ENCODE assay signal across 2 cellular contexts in genomic region chr2:128325665-128326181, GRCh38.
TF ChIP-seq lines count a peak whose summit lies in the region.

No MANE protein-coding gene starts in this region.

TF ChIP-seq in H1, 55 proteins besides CTCF, POLR2A, EP300 and RAD21:
- TF ChIP-seq, protein P1, sequence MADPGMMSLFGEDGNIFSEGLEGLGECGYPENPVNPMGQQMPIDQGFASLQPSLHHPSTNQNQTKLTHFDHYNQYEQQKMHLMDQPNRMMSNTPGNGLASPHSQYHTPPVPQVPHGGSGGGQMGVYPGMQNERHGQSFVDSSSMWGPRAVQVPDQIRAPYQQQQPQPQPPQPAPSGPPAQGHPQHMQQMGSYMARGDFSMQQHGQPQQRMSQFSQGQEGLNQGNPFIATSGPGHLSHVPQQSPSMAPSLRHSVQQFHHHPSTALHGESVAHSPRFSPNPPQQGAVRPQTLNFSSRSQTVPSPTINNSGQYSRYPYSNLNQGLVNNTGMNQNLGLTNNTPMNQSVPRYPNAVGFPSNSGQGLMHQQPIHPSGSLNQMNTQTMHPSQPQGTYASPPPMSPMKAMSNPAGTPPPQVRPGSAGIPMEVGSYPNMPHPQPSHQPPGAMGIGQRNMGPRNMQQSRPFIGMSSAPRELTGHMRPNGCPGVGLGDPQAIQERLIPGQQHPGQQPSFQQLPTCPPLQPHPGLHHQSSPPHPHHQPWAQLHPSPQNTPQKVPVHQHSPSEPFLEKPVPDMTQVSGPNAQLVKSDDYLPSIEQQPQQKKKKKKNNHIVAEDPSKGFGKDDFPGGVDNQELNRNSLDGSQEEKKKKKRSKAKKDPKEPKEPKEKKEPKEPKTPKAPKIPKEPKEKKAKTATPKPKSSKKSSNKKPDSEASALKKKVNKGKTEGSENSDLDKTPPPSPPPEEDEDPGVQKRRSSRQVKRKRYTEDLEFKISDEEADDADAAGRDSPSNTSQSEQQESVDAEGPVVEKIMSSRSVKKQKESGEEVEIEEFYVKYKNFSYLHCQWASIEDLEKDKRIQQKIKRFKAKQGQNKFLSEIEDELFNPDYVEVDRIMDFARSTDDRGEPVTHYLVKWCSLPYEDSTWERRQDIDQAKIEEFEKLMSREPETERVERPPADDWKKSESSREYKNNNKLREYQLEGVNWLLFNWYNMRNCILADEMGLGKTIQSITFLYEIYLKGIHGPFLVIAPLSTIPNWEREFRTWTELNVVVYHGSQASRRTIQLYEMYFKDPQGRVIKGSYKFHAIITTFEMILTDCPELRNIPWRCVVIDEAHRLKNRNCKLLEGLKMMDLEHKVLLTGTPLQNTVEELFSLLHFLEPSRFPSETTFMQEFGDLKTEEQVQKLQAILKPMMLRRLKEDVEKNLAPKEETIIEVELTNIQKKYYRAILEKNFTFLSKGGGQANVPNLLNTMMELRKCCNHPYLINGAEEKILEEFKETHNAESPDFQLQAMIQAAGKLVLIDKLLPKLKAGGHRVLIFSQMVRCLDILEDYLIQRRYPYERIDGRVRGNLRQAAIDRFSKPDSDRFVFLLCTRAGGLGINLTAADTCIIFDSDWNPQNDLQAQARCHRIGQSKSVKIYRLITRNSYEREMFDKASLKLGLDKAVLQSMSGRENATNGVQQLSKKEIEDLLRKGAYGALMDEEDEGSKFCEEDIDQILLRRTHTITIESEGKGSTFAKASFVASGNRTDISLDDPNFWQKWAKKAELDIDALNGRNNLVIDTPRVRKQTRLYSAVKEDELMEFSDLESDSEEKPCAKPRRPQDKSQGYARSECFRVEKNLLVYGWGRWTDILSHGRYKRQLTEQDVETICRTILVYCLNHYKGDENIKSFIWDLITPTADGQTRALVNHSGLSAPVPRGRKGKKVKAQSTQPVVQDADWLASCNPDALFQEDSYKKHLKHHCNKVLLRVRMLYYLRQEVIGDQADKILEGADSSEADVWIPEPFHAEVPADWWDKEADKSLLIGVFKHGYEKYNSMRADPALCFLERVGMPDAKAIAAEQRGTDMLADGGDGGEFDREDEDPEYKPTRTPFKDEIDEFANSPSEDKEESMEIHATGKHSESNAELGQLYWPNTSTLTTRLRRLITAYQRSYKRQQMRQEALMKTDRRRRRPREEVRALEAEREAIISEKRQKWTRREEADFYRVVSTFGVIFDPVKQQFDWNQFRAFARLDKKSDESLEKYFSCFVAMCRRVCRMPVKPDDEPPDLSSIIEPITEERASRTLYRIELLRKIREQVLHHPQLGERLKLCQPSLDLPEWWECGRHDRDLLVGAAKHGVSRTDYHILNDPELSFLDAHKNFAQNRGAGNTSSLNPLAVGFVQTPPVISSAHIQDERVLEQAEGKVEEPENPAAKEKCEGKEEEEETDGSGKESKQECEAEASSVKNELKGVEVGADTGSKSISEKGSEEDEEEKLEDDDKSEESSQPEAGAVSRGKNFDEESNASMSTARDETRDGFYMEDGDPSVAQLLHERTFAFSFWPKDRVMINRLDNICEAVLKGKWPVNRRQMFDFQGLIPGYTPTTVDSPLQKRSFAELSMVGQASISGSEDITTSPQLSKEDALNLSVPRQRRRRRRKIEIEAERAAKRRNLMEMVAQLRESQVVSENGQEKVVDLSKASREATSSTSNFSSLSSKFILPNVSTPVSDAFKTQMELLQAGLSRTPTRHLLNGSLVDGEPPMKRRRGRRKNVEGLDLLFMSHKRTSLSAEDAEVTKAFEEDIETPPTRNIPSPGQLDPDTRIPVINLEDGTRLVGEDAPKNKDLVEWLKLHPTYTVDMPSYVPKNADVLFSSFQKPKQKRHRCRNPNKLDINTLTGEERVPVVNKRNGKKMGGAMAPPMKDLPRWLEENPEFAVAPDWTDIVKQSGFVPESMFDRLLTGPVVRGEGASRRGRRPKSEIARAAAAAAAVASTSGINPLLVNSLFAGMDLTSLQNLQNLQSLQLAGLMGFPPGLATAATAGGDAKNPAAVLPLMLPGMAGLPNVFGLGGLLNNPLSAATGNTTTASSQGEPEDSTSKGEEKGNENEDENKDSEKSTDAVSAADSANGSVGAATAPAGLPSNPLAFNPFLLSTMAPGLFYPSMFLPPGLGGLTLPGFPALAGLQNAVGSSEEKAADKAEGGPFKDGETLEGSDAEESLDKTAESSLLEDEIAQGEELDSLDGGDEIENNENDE (IDR thresholded peaks at IDR 0.05; ENCODE audit: insufficient replicate concordance, low read length): no peak

TF ChIP-seq in liver, 16 proteins besides CTCF, POLR2A, EP300 and RAD21:
- TF ChIP-seq, protein P2, sequence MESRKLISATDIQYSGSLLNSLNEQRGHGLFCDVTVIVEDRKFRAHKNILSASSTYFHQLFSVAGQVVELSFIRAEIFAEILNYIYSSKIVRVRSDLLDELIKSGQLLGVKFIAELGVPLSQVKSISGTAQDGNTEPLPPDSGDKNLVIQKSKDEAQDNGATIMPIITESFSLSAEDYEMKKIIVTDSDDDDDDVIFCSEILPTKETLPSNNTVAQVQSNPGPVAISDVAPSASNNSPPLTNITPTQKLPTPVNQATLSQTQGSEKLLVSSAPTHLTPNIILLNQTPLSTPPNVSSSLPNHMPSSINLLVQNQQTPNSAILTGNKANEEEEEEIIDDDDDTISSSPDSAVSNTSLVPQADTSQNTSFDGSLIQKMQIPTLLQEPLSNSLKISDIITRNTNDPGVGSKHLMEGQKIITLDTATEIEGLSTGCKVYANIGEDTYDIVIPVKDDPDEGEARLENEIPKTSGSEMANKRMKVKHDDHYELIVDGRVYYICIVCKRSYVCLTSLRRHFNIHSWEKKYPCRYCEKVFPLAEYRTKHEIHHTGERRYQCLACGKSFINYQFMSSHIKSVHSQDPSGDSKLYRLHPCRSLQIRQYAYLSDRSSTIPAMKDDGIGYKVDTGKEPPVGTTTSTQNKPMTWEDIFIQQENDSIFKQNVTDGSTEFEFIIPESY (IDR thresholded peaks at IDR 0.05): no peak
- TF ChIP-seq JUND (IDR thresholded peaks at IDR 0.05) (no peak), HNF4G (IDR thresholded peaks at IDR 0.05) (peak; percentile 29), RXRA (IDR thresholded peaks at IDR 0.05) (peak; percentile 82 to 85), TAF1 (conservative IDR thresholded peaks at IDR 0.05) (no peak), SP1 (IDR thresholded peaks at IDR 0.05) (peak; percentile 68), EGR1 (IDR thresholded peaks at IDR 0.05; ENCODE audit: low read depth in 2 of 2) (no peak), FOXA1 (IDR thresholded peaks at IDR 0.05) (no peak), MAX (IDR thresholded peaks at IDR 0.05) (peak; percentile 91), YY1 (IDR thresholded peaks at IDR 0.05) (peak; percentile 49), GABPA (IDR thresholded peaks at IDR 0.05 in 1 of 2, conservative IDR thresholded peaks at IDR 0.05 in 1 of 2) (no peak), FOXA2 (IDR thresholded peaks at IDR 0.05) (no peak), NR2F2 (IDR thresholded peaks at IDR 0.05) (peak; percentile 29), HNF4A (conservative IDR thresholded peaks at IDR 0.05) (peak; percentile 76 to 77)
- TF ChIP-seq, protein P3, sequence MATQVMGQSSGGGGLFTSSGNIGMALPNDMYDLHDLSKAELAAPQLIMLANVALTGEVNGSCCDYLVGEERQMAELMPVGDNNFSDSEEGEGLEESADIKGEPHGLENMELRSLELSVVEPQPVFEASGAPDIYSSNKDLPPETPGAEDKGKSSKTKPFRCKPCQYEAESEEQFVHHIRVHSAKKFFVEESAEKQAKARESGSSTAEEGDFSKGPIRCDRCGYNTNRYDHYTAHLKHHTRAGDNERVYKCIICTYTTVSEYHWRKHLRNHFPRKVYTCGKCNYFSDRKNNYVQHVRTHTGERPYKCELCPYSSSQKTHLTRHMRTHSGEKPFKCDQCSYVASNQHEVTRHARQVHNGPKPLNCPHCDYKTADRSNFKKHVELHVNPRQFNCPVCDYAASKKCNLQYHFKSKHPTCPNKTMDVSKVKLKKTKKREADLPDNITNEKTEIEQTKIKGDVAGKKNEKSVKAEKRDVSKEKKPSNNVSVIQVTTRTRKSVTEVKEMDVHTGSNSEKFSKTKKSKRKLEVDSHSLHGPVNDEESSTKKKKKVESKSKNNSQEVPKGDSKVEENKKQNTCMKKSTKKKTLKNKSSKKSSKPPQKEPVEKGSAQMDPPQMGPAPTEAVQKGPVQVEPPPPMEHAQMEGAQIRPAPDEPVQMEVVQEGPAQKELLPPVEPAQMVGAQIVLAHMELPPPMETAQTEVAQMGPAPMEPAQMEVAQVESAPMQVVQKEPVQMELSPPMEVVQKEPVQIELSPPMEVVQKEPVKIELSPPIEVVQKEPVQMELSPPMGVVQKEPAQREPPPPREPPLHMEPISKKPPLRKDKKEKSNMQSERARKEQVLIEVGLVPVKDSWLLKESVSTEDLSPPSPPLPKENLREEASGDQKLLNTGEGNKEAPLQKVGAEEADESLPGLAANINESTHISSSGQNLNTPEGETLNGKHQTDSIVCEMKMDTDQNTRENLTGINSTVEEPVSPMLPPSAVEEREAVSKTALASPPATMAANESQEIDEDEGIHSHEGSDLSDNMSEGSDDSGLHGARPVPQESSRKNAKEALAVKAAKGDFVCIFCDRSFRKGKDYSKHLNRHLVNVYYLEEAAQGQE (IDR thresholded peaks at IDR 0.05): no peak
- TF ChIP-seq, protein P4, sequence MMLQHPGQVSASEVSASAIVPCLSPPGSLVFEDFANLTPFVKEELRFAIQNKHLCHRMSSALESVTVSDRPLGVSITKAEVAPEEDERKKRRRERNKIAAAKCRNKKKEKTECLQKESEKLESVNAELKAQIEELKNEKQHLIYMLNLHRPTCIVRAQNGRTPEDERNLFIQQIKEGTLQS (IDR thresholded peaks at IDR 0.05): no peak
TF ChIP-seq in liver: peak in this region for 7.
